In the genomic region with DNA sequence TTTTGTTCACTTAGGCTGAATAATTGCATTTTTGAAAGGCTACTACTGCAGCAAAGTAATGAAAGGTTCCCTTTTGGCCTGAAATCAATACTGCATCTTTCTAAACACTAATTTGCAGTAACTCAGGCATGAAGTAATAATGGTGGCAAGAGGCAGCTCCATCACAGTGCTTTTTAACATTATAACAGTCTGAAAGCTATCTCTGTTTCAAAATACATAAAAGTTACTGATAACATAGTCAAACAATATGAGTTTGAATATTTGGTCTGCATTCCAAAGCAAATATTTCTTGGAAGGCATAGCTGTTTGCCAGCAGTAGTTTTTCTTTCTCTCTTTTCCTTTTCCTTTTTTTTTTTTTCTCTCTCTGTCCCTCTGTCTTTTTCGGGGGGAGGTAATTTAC, we compare ENCODE assay signal across 19 cellular contexts.
"Had no signal": no experiment of that assay in that cellular context is flagged by ENCODE, and none has a peak within 500 bp of the region (broad histone marks: within the 10 kb centered on the region; RNA-seq: fewer than 3 reads in every experiment).

No MANE protein-coding gene starts in this region.

- H3K27ac ChIP-seq: esophagus muscularis mucosa, ovary, transverse colon, vagina had no signal

- H3K9me3 Mint-ChIP-seq: activated B cell treated with CpG ODN at 0.5 μM for 24 hours; activated naive CD8-positive, alpha-beta T cell treated with anti-CD3 and anti-CD28 coated beads for 36 hours had no signal

- H3K36me3 Mint-ChIP-seq: activated naive CD8-positive, alpha-beta T cell treated with anti-CD3 and anti-CD28 coated beads for 36 hours; natural killer cell treated with Interleukin-12 subunit alpha and Interleukin-12 subunit beta and Interleukin-15 and Interleukin-18, amount 100 ng/mL, for 72 hours had no signal

- H3K27ac Mint-ChIP-seq: activated B cell treated with CpG ODN at 0.5 μM for 24 hours; activated CD8-positive, alpha-beta T cell treated with anti-CD3 and anti-CD28 coated beads, Interleukin-2, amount 10 ng/mL, durations not matched to agents 7 days and 5 days; activated naive CD8-positive, alpha-beta T cell treated with anti-CD3 and anti-CD28 coated beads for 36 hours; activated T-cell treated with anti-CD3 and anti-CD28 coated beads, Interleukin-2, amount 50 U/mL, for 72 hours; natural killer cell treated with Interleukin-12 subunit alpha and Interleukin-12 subunit beta and Interleukin-15 and Interleukin-18, amount 100 ng/mL, for 72 hours; T-helper 17 cell had no signal

- H3K4me3 ChIP-seq: esophagus muscularis mucosa, ovary, transverse colon, vagina had no signal

- H3K4me3 Mint-ChIP-seq: activated B cell treated with CpG ODN at 0.5 μM for 24 hours; activated CD8-positive, alpha-beta T cell treated with anti-CD3 and anti-CD28 coated beads, Interleukin-2, amount 10 ng/mL, durations not matched to agents 7 days and 5 days; activated naive CD8-positive, alpha-beta T cell treated with anti-CD3 and anti-CD28 coated beads for 36 hours; activated T-cell treated with anti-CD3 and anti-CD28 coated beads, Interleukin-2, amount 50 U/mL, for 72 hours; natural killer cell treated with Interleukin-12 subunit alpha and Interleukin-12 subunit beta and Interleukin-15 and Interleukin-18, amount 100 ng/mL, for 72 hours; T-helper 17 cell had no signal

- ATAC-seq: activated CD8-positive, alpha-beta T cell treated with anti-CD3 and anti-CD28 coated beads, Interleukin-2, amount 10 ng/mL, durations not matched to agents 7 days and 5 days; activated T-cell treated with anti-CD3 and anti-CD28 coated beads, Interleukin-2, amount 50 U/mL, for 72 hours; natural killer cell treated with Interleukin-12 subunit alpha and Interleukin-12 subunit beta and Interleukin-15 and Interleukin-18, amount 100 ng/mL, for 72 hours; sciatic nerve; stimulated activated naive CD8-positive, alpha-beta T cell treated with anti-CD3 and anti-CD28 coated beads, Interleukin-15, Interleukin-2, amounts not matched to agents 100 U/mL and 50 U/mL, for 24 hours; T-helper 17 cell had no signal

- DNase-seq: activated B cell treated with CpG ODN at 0.5 μM for 24 hours; activated CD4-positive, alpha-beta T cell treated with anti-CD3 and anti-CD28 coated beads for 48 hours; activated CD8-positive, alpha-beta memory T cell treated with anti-CD3 and anti-CD28 coated beads, Interleukin-2, amount 50 U/mL, for 48 hours; activated CD8-positive, alpha-beta T cell treated with anti-CD3 and anti-CD28 coated beads, Interleukin-2, amount 10 ng/mL, durations not matched to agents 7 days and 5 days; activated gamma-delta T cell treated with Interleukin-2 at 50 U/mL for 16 hours; activated naive CD8-positive, alpha-beta T cell treated with anti-CD3 and anti-CD28 coated beads for 36 hours; activated T-cell treated with anti-CD3 and anti-CD28 coated beads, Interleukin-2, amount 50 U/mL, for 72 hours; anterior cingulate cortex; foreskin fibroblast; kidney glomerular epithelial cell; mesendoderm; ovary; stimulated activated naive CD8-positive, alpha-beta T cell treated with anti-CD3 and anti-CD28 coated beads, Interleukin-15, Interleukin-2, amounts not matched to agents 100 U/mL and 50 U/mL, for 24 hours; T-helper 17 cell; transverse colon had no signal

- H3K9me3 ChIP-seq: esophagus muscularis mucosa, ovary, vagina had no signal

- H3K27me3 ChIP-seq: esophagus muscularis mucosa, ovary, transverse colon, vagina had no signal

- H3K36me3 ChIP-seq: esophagus muscularis mucosa, ovary, transverse colon, vagina had no signal

- H3K27me3 Mint-ChIP-seq: activated B cell treated with CpG ODN at 0.5 μM for 24 hours; activated naive CD8-positive, alpha-beta T cell treated with anti-CD3 and anti-CD28 coated beads for 36 hours; natural killer cell treated with Interleukin-12 subunit alpha and Interleukin-12 subunit beta and Interleukin-15 and Interleukin-18, amount 100 ng/mL, for 72 hours; T-helper 17 cell had no signal

- H3K4me1 ChIP-seq: transverse colon, vagina had no signal

- H3K4me1 Mint-ChIP-seq: activated B cell treated with CpG ODN at 0.5 μM for 24 hours; activated naive CD8-positive, alpha-beta T cell treated with anti-CD3 and anti-CD28 coated beads for 36 hours; T-helper 17 cell had no signal
